Comparison of ENCODE assay signal across 1 cellular context in the genomic region with DNA sequence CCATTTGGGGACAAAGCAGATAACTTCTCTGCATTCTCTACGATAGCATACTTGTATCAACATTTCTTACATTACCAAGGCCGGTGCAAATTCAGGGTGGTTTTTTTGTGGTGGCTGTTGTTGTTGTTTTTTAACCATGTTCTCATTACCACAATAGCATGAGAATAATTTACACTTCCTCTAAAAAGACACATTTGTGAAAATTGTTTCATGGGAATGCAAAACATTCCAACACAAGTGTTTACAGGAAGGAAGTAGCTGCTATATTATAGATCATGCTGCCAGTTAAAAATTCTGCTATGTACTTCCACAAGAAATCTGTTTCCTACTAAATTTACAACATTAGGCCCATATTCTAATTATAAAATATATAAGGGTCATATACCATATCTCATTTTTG.
TF ChIP-seq lines count a peak whose summit lies in the region.

No MANE protein-coding gene starts in this region.

TF ChIP-seq in SK-N-SH treated with all-trans-retinoic acid at 6 μM for 48 hours, 23 proteins besides CTCF, POLR2A, EP300 and RAD21 (continued from another document):
- TF ChIP-seq GLIS3 (CRISPR knock-in tag; IDR thresholded peaks at IDR 0.05), result no peak
- TF ChIP-seq RARB (CRISPR knock-in tag; IDR thresholded peaks at IDR 0.05), result no peak
- no peak for TF ChIP-seq ESRRG (CRISPR knock-in tag; IDR thresholded peaks at IDR 0.05)
- no peak for TF ChIP-seq ZNF70 (CRISPR knock-in tag; IDR thresholded peaks at IDR 0.05)
- TF ChIP-seq ZFP3 (CRISPR knock-in tag; IDR thresholded peaks at IDR 0.05), result no peak
- TF ChIP-seq ARNTL (CRISPR knock-in tag; IDR thresholded peaks at IDR 0.05; ENCODE audit: borderline replicate concordance, low read depth), result no peak
- TF ChIP-seq, protein P1, sequence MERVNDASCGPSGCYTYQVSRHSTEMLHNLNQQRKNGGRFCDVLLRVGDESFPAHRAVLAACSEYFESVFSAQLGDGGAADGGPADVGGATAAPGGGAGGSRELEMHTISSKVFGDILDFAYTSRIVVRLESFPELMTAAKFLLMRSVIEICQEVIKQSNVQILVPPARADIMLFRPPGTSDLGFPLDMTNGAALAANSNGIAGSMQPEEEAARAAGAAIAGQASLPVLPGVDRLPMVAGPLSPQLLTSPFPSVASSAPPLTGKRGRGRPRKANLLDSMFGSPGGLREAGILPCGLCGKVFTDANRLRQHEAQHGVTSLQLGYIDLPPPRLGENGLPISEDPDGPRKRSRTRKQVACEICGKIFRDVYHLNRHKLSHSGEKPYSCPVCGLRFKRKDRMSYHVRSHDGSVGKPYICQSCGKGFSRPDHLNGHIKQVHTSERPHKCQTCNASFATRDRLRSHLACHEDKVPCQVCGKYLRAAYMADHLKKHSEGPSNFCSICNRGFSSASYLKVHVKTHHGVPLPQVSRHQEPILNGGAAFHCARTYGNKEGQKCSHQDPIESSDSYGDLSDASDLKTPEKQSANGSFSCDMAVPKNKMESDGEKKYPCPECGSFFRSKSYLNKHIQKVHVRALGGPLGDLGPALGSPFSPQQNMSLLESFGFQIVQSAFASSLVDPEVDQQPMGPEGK (CRISPR knock-in tag; IDR thresholded peaks at IDR 0.05; ENCODE audit: borderline replicate concordance), result no peak
